ENCODE assay signal across 8 cellular contexts in genomic region chr12:100733817-100734593, GRCh38.
DNase-seq lines count a peak whose midpoint lies in the region; ATAC-seq and TF ChIP-seq lines count a peak whose summit lies in the region.

No MANE protein-coding gene starts in this region.

- H3K27me3 Mint-ChIP-seq in progenitor cell of endocrine pancreas, result peaks cover 15% of the 10 kb centered on the region

- no peaks in the 10 kb centered on the region for H3K9me3 Mint-ChIP-seq in progenitor cell of endocrine pancreas (ENCODE audit: low read depth)

- TF ChIP-seq CTCF in progenitor cell of endocrine pancreas (IDR thresholded peaks at IDR 0.05; ENCODE audit: unreplicated experiment), result peak; percentile 68

- no peak overlapping the region for H3K27ac Mint-ChIP-seq in progenitor cell of endocrine pancreas

- no peak overlapping the region for H3K4me3 Mint-ChIP-seq in progenitor cell of endocrine pancreas (ENCODE audit: low read depth)

- no peaks in the 10 kb centered on the region for H3K4me1 Mint-ChIP-seq in progenitor cell of endocrine pancreas (ENCODE audit: low read depth)

- no peaks in the 10 kb centered on the region for H3K36me3 Mint-ChIP-seq in progenitor cell of endocrine pancreas (ENCODE audit: insufficient read depth)

- ATAC-seq in HG02973 (IDR thresholded peaks at IDR 0.05; ENCODE audit: unreplicated experiment) (peak; percentile 84), GM21737 (IDR thresholded peaks at IDR 0.05; ENCODE audit: unreplicated experiment) (no peak)

- DNase-seq in NCI-H82 (lab: John Stamatoyannopoulos, UW) (peak; percentile 46), NCI-H82 treated with DMSO at 0.1 percent for 48 hours (lab: John Stamatoyannopoulos, UW; ENCODE audit: unreplicated experiment) (no peak), NCI-H510A (lab: John Stamatoyannopoulos, UW) (peak; percentile 37), dermis blood vessel endothelial cell (peak; percentile 71), progenitor cell of endocrine pancreas (ENCODE audit: low spot score, unreplicated experiment) (no peak)
- DNase-seq in stimulated activated CD4-positive, alpha-beta T cell treated with anti-CD3 and anti-CD28 coated beads, Interleukin-4, amount 100 ng/mL, for 4 hours, result no peak

Comparison
In these comparisons a context has a peak if more than half of its experiments do, and no peak if none do; other contexts are left out.
1. DNase-seq: peak in NCI-H82 (single experiment), NCI-H510A (single experiment) and dermis blood vessel endothelial cell (single experiment); none in NCI-H82 treated with DMSO at 0.1 percent for 48 hours (single experiment), progenitor cell of endocrine pancreas (single experiment) and stimulated activated CD4-positive, alpha-beta T cell treated with anti-CD3 and anti-CD28 coated beads, Interleukin-4, amount 100 ng/mL, for 4 hours (0 of 2).